1 cellular context compared by ENCODE assay signal in the genomic region with DNA sequence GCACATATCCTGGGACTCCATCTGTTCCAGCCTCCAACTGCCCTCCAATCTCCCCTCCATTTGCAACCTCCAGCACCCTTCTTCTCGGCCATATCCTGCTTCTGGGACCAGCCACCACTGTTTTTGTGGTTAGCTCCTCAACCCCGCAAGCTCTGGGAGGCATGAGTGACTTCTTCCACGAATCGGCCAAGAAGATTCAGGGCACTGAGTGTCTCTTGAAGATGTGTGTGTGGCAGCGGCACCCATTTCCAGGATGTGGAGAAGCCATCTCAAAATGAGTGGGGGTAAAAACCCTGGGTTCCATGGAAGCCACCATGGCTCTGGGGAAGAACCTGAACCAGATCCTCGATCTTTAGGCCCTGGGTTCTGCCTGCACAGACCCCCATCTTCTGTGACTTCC.
TF ChIP-seq lines count a peak whose summit lies in the region.

No MANE protein-coding gene starts in this region.

TF ChIP-seq in IMR-90, 13 proteins besides CTCF, POLR2A, EP300 and RAD21:
- TF ChIP-seq MAZ (IDR thresholded peaks at IDR 0.05; ENCODE audit: borderline replicate concordance, low read depth, low read length) (no peak), FOS (IDR thresholded peaks at IDR 0.05; ENCODE audit: low read depth, low read length) (no peak), ELK1 (IDR thresholded peaks at IDR 0.05; ENCODE audit: borderline replicate concordance, low read depth, low read length) (no peak), NFE2L2 (IDR thresholded peaks at IDR 0.05; ENCODE audit: low read depth, low read length) (no peak), RFX5 (IDR thresholded peaks at IDR 0.05; ENCODE audit: low read depth, low read length) (no peak), CHD1 (IDR thresholded peaks at IDR 0.05; ENCODE audit: low read depth, low read length) (no peak), BHLHE40 (IDR thresholded peaks at IDR 0.05; ENCODE audit: low read depth, low read length) (no peak), MXI1 (IDR thresholded peaks at IDR 0.05; ENCODE audit: borderline replicate concordance, low read depth, low read length) (no peak), RCOR1 (IDR thresholded peaks at IDR 0.05; ENCODE audit: insufficient replicate concordance, low read length) (no peak), MAFK (IDR thresholded peaks at IDR 0.05; ENCODE audit: low read depth, low read length) (no peak), CEBPB (IDR thresholded peaks at IDR 0.05; ENCODE audit: low read depth, low read length) (no peak), SMC3 (IDR thresholded peaks at IDR 0.05; ENCODE audit: low read depth, low read length) (no peak)
- TF ChIP-seq, protein P1, sequence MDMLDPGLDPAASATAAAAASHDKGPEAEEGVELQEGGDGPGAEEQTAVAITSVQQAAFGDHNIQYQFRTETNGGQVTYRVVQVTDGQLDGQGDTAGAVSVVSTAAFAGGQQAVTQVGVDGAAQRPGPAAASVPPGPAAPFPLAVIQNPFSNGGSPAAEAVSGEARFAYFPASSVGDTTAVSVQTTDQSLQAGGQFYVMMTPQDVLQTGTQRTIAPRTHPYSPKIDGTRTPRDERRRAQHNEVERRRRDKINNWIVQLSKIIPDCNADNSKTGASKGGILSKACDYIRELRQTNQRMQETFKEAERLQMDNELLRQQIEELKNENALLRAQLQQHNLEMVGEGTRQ (IDR thresholded peaks at IDR 0.05; ENCODE audit: low read depth, low read length), result no peak
